ENCODE assay signal across 8 cellular contexts in genomic region chr1:23838401-23838866, GRCh38. TPM values are rescaled to one million over a fixed set of nuclear protein-coding genes. Genes with fewer than 3 reads are reported as not detected.
DNase-seq lines count a peak whose midpoint lies in the region; FAIRE-seq and TF ChIP-seq lines count a peak whose summit lies in the region.

No MANE protein-coding gene starts in this region.

- H3K9me3 Mint-ChIP-seq in type B pancreatic cell, result no peaks in the 10 kb centered on the region

- H3K36me3 ChIP-seq in HUES6 (ENCODE audit: control insufficient read depth, insufficient read depth, low read length), result no peaks in the 10 kb centered on the region

- no peak for TF ChIP-seq CTCF in type B pancreatic cell (conservative IDR thresholded peaks at IDR 0.05)

- peaks cover 6% of the 10 kb centered on the region for H3K4me1 Mint-ChIP-seq in type B pancreatic cell (ENCODE audit: unreplicated experiment)

- H3K27ac Mint-ChIP-seq in type B pancreatic cell, result peak overlapping the region; percentile 55

- no peak overlapping the region for H3K27ac ChIP-seq in HUES6 (ENCODE audit: low read depth, low read length)

- no peak for TF ChIP-seq POLR2A in GM12891 (IDR thresholded peaks at IDR 0.05; ENCODE audit: low read depth, low read length)

- H3K4me3 ChIP-seq in HUES6 (ENCODE audit: low read depth, low read length), result peak overlapping the region; percentile 77

- intact Hi-C loops in posterior vena cava (cut with DNase I), result no loop called here

- FAIRE-seq in GM12891 (lab: Jason Lieb, UNC), result peak; percentile 94

- no peaks in the 10 kb centered on the region for H3K9me3 ChIP-seq in HUES6 (ENCODE audit: control insufficient read depth, insufficient read depth, low read depth, low read length)

- DNase-seq in GM12891 (ENCODE audit: insufficient read length, low spot score) (peak; percentile 71), SIG-M5 treated with dmso at 0.1 percent for 504 hours (lab: John Stamatoyannopoulos, UW; ENCODE audit: unreplicated experiment) (peak; percentile 68), glomerular visceral epithelial cell (ENCODE audit: extremely low spot score) (peak; percentile 56), posterior vena cava (ENCODE audit: low spot score) (peak; percentile 90), type B pancreatic cell (ENCODE audit: extremely low spot score, unreplicated experiment) (peak; percentile 73), medulla oblongata (ENCODE audit: extremely low spot score) (no peak)
- DNase-seq in activated gamma-delta T cell treated with anti-CD3 and anti-CD28 coated beads, Interleukin-2, amount 50 U/mL, for 16 hours (ENCODE audit: low read depth), result peak; percentile 69

- H3K9ac ChIP-seq in HUES6 (ENCODE audit: low read length), result no peak overlapping the region

- peaks cover 23% of the 10 kb centered on the region for H3K27me3 ChIP-seq in HUES6 (ENCODE audit: control insufficient read depth, insufficient read depth, low read length)

- H3K4me1 ChIP-seq in HUES6 (ENCODE audit: control insufficient read depth, insufficient read depth, low read length), result no peaks in the 10 kb centered on the region

- H3K36me3 Mint-ChIP-seq in type B pancreatic cell, result no peaks in the 10 kb centered on the region

- H3K4me3 Mint-ChIP-seq in type B pancreatic cell, result peak overlapping the region; percentile 86

- peaks cover 27% of the 10 kb centered on the region for H3K27me3 Mint-ChIP-seq in type B pancreatic cell

TF ChIP-seq in GM12891, 5 proteins besides CTCF, POLR2A, EP300 and RAD21:
- no peak for TF ChIP-seq SPI1 (IDR thresholded peaks at IDR 0.05; ENCODE audit: low read depth, low read length)
- TF ChIP-seq PAX5 (IDR thresholded peaks at IDR 0.05; ENCODE audit: insufficient read depth, low read length, severe bottlenecking), result no peak
TF ChIP-seq in GM12891: peak in this region for 0.

RNA-seq across cellular contexts. Expression of gene HMGCL, which starts 13.2 kb away (rescaled TPM):
- 39.2 TPM for polyA plus RNA-seq in GM12891 (2012; ENCODE audit: low read depth, missing spikeins)
- total RNA-seq in posterior vena cava, result 10 to 100 TPM; 23.1 to 27.4 TPM
- 33.7 and 35.8 TPM in 2 replicates for total RNA-seq in type B pancreatic cell (ENCODE audit: low replicate concordance)

RNA-seq across cellular contexts. Expression of gene FUCA1, which starts 29.7 kb away (rescaled TPM):
- polyA plus RNA-seq in GM12891 (2012; ENCODE audit: low read depth, missing spikeins), result 36.4 TPM
- total RNA-seq in posterior vena cava (10 to 100 TPM; 13.8 to 27.9 TPM), type B pancreatic cell (ENCODE audit: low replicate concordance) (20.6 and 40.8 TPM in 2 replicates)

RNA-seq across cellular contexts. Expression of gene GALE, which starts 37.9 kb away (rescaled TPM):
- polyA plus RNA-seq in GM12891 (2012; ENCODE audit: low read depth, missing spikeins), result 34.0 TPM
- 10 to 100 TPM; 15.2 to 18.4 TPM for total RNA-seq in posterior vena cava
- total RNA-seq in type B pancreatic cell (ENCODE audit: low replicate concordance), result 39.0 and 47.7 TPM in 2 replicates

RNA-seq across cellular contexts. Expression of gene LYPLA2, which starts 47.5 kb away (rescaled TPM):
- polyA plus RNA-seq in GM12891 (2012; ENCODE audit: low read depth, missing spikeins), result 55.5 TPM
- 10 to 100 TPM; 21.1 to 21.8 TPM for total RNA-seq in posterior vena cava
- 83.6 and 113 TPM in 2 replicates for total RNA-seq in type B pancreatic cell (ENCODE audit: low replicate concordance)
